ENCODE assay signal across 8 cellular contexts in the genomic region with DNA sequence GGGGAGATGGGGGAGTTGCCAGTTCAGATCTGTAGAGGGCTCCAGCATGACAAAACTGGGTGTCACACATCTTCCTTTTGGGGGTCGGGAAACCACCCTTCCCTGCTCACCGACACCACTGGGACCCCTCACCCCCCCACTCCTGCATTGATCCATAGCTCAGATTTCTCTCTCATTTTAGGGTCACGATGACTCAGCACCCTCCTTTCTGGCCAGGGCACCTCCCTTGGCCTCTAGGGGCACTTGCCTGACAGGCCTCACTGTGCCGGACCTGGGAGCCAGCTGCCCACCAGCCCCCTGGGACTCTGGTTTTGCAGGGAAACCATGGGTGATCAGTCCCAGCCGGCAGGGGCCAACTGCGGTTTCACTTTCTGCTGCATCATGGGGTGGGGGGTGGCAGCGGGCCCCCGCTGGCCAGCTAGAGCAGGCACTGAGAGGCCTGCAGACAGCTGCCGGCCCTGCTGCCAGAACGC.
DNase-seq lines count a peak whose midpoint lies in the region; ATAC-seq and TF ChIP-seq lines count a peak whose summit lies in the region.

No MANE protein-coding gene starts in this region.

- no peak for TF ChIP-seq POLR2A in vagina (IDR thresholded peaks at IDR 0.05)

- intact Hi-C loops in vagina (cut with DNase I) = no loop called here

- H3K4me1 ChIP-seq in BE2C (peaks cover 42% of the 10 kb centered on the region), HUES48 (ENCODE audit: control insufficient read depth, insufficient read depth, low read length) (peaks cover 56% of the 10 kb centered on the region), esophagus (ENCODE audit: control insufficient read depth in 2 of 2, insufficient read depth in 2 of 2, low read length in 1 of 2) (peaks cover 19 to 23% of the 10 kb centered on the region in 2 donors), vagina (peaks cover 64% of the 10 kb centered on the region)

- H3K27ac ChIP-seq in HUES48 (ENCODE audit: low read depth, low read length) (peak overlapping the region; percentile 67), esophagus (ENCODE audit: low read depth in 2 of 2, low read length in 1 of 2) (peak overlapping the region; percentile 57 to 92), vagina (peak overlapping the region; percentile 38)

- peak; percentile 41 for TF ChIP-seq CTCF in BE2C (IDR thresholded peaks at IDR 0.05; ENCODE audit: low read depth, low read length)
- no peak for TF ChIP-seq CTCF in vagina (IDR thresholded peaks at IDR 0.05)
- TF ChIP-seq CTCF in nephron progenitor cell (IDR thresholded peaks at IDR 0.05) = no peak

- H3K4me1 Mint-ChIP-seq in nephron progenitor cell = peaks cover 44% of the 10 kb centered on the region

- H3K36me3 ChIP-seq in BE2C (no peaks in the 10 kb centered on the region), HUES48 (ENCODE audit: control insufficient read depth, insufficient read depth, low read length) (no peaks in the 10 kb centered on the region), esophagus (ENCODE audit: control insufficient read depth in 2 of 2, insufficient read depth in 2 of 2, low read length in 1 of 2) (no peaks in the 10 kb centered on the region), vagina (no peaks in the 10 kb centered on the region)

- no peak overlapping the region for H3K4me3 Mint-ChIP-seq in nephron progenitor cell

- peak; percentile 21 for ATAC-seq in GM19468 (IDR thresholded peaks at IDR 0.05; ENCODE audit: extremely low read depth, unreplicated experiment)

- peak; percentile 68 for DNase-seq in BE2C
- DNase-seq in vagina (ENCODE audit: extremely low spot score in 2 of 2) = no peak
- no peak for DNase-seq in DMS153 (lab: John Stamatoyannopoulos, UW)
- DNase-seq in nephron progenitor cell = no peak
- no peak for DNase-seq in DMS53 (lab: John Stamatoyannopoulos, UW)

- no peaks in the 10 kb centered on the region for H3K9me3 Mint-ChIP-seq in nephron progenitor cell

- no peak overlapping the region for H3K27ac Mint-ChIP-seq in nephron progenitor cell

- H3K9me3 ChIP-seq in BE2C (no peaks in the 10 kb centered on the region), HUES48 (ENCODE audit: control insufficient read depth, insufficient read depth, low read length) (no peaks in the 10 kb centered on the region), esophagus (ENCODE audit: control insufficient read depth in 2 of 2, insufficient read depth in 1 of 2, low read depth in 1 of 2, low read length in 1 of 2) (no peaks in the 10 kb centered on the region), vagina (no peaks in the 10 kb centered on the region)

- no peak overlapping the region for H3K4me3 ChIP-seq in BE2C (ENCODE audit: low read depth, low read length)
- no peak overlapping the region for H3K4me3 ChIP-seq in HUES48 (ENCODE audit: low read depth, low read length)
- no peak overlapping the region for H3K4me3 ChIP-seq in esophagus (ENCODE audit: low read depth in 1 of 2, low read length in 2 of 2)
- peak overlapping the region in 1 of 2 donors; percentile 21 for H3K4me3 ChIP-seq in vagina

- H3K27me3 Mint-ChIP-seq in nephron progenitor cell (ENCODE audit: low read depth, poor library complexity) = peaks cover 19% of the 10 kb centered on the region

- no peaks in the 10 kb centered on the region for H3K36me3 Mint-ChIP-seq in nephron progenitor cell (ENCODE audit: low read depth)

- H3K9ac ChIP-seq in HUES48 (ENCODE audit: low read depth, low read length) = peak overlapping the region; percentile 69

- WGBS in esophagus, 2 donors = 47 to 53% methylated on average over 10 of the region's 10 CpGs

- H3K27me3 ChIP-seq in BE2C (no peaks in the 10 kb centered on the region), HUES48 (ENCODE audit: control insufficient read depth, insufficient read depth, low read length) (no peaks in the 10 kb centered on the region), esophagus (ENCODE audit: control insufficient read depth in 1 of 2, insufficient read depth in 2 of 2, low read length in 2 of 2) (no peaks in the 10 kb centered on the region), vagina (no peaks in the 10 kb centered on the region)
